In genomic region chr19:13849991-13850909, GRCh38 we compare ENCODE assay signal across 8 cellular contexts. TPM values are rescaled to one million over a fixed set of nuclear protein-coding genes. Genes with fewer than 3 reads are reported as not detected.
A peak's percentile ranks its signal among the peaks of the same experiment; 100 is the strongest.
DNase-seq lines count a peak whose midpoint lies in the region; ATAC-seq and TF ChIP-seq lines count a peak whose summit lies in the region.

No MANE protein-coding gene starts in this region.

- no peaks in the 10 kb centered on the region for H3K9me3 Mint-ChIP-seq in activated T-cell treated with anti-CD3 and anti-CD28 coated beads, Interleukin-2, amount 50 U/mL, for 24 hours

- no peak for TF ChIP-seq CTCF in GM13976 (IDR thresholded peaks at IDR 0.05; ENCODE audit: borderline replicate concordance, control extremely low read depth, extremely low read depth, insufficient read depth, missing control alignments)

- DNase-seq in GM13976 (ENCODE audit: low spot score) (peak; percentile 81), NCI-H748 (lab: John Stamatoyannopoulos, UW; ENCODE audit: unreplicated experiment) (peak; percentile 66), epithelial cell of prostate (ENCODE audit: low read depth, low spot score) (no peak), mesenteric fat pad (ENCODE audit: low spot score) (peak; percentile 97)
- peak; percentile 82 for DNase-seq in activated T-cell treated with anti-CD3 and anti-CD28 coated beads, Interleukin-2, amount 50 U/mL, for 24 hours
- peak; percentile 85 for DNase-seq in stimulated activated naive CD8-positive, alpha-beta T cell treated with anti-CD3 and anti-CD28 coated beads, Interleukin-15, Interleukin-2, amounts not matched to agents 100 U/mL and 50 U/mL, for 24 hours

- peak overlapping the region; percentile 93 for H3K27ac Mint-ChIP-seq in activated T-cell treated with anti-CD3 and anti-CD28 coated beads, Interleukin-2, amount 50 U/mL, for 24 hours

- peaks cover 40% of the 10 kb centered on the region for H3K4me1 Mint-ChIP-seq in activated T-cell treated with anti-CD3 and anti-CD28 coated beads, Interleukin-2, amount 50 U/mL, for 24 hours (ENCODE audit: low read depth)

- in situ Hi-C loops in GM13976 (cut with MboI; ENCODE audit: low sequenced_read_pairs, unreplicated experiment), result loop anchor here (25.0 kb wide), 1 partner anchor 588 kb away; no protein-coding TSS in a partner anchor

- no peaks in the 10 kb centered on the region for H3K27me3 Mint-ChIP-seq in activated T-cell treated with anti-CD3 and anti-CD28 coated beads, Interleukin-2, amount 50 U/mL, for 24 hours

- peak overlapping the region; percentile 74 for H3K4me3 Mint-ChIP-seq in activated T-cell treated with anti-CD3 and anti-CD28 coated beads, Interleukin-2, amount 50 U/mL, for 24 hours

- ATAC-seq in stimulated activated naive CD8-positive, alpha-beta T cell treated with anti-CD3 and anti-CD28 coated beads, Interleukin-15, Interleukin-2, amounts not matched to agents 100 U/mL and 50 U/mL, for 24 hours, result no peak
- ATAC-seq in GM18867 (IDR thresholded peaks at IDR 0.05; ENCODE audit: unreplicated experiment), result no peak
- ATAC-seq in GM18498 (IDR thresholded peaks at IDR 0.05; ENCODE audit: unreplicated experiment), result no peak

- no peaks in the 10 kb centered on the region for H3K36me3 Mint-ChIP-seq in activated T-cell treated with anti-CD3 and anti-CD28 coated beads, Interleukin-2, amount 50 U/mL, for 24 hours (ENCODE audit: low read depth)

- H3K27ac ChIP-seq in epithelial cell of prostate, result peak overlapping the region; percentile 100

RNA-seq across cellular contexts. Expression of gene NANOS3, which starts 26.7 kb away (rescaled TPM):
- total RNA-seq in mesenteric fat pad, result not detected

RNA-seq across cellular contexts. Expression of gene ZSWIM4, which starts 55.0 kb away (rescaled TPM):
- total RNA-seq in mesenteric fat pad, result 5.2 TPM

RNA-seq across cellular contexts. Expression of gene BRME1, which starts 55.7 kb away (rescaled TPM):
- total RNA-seq in mesenteric fat pad, result 0.67 TPM

RNA-seq across cellular contexts. Expression of gene CC2D1A, which starts 55.8 kb away (rescaled TPM):
- 30.2 TPM for total RNA-seq in mesenteric fat pad
